Comparison of ENCODE assay signal across 1 cellular context in the genomic region with DNA sequence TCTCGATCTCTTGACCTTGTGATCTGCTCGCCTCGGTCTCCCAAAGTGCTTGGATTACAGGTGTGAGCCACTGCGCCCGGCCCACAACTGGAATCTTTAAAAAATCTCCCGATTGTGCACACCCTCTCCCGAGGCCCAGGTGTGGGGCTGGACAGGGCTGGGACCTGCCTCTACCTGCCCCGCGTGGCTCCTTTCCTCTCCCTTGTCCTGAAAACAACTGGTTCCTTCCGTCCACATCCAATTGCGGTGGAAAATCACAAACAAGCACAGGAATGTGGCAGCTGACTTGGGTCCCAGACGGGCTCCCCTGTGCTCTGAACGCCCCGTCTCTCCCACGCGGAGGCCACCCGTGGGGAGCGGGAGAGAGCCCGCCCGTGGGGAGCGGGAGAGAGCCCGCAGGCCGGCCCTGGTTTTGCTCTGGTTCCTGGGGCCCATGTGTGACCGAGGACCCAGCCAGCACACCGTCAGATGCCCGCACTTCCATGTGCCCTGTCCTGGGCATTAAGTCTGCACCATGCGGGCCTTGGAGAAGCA.
TF ChIP-seq lines count a peak whose summit lies in the region.

No MANE protein-coding gene starts in this region.

TF ChIP-seq in GM23338, 12 proteins besides CTCF, POLR2A, EP300 and RAD21 (continued from another document):
- TF ChIP-seq, protein P1, sequence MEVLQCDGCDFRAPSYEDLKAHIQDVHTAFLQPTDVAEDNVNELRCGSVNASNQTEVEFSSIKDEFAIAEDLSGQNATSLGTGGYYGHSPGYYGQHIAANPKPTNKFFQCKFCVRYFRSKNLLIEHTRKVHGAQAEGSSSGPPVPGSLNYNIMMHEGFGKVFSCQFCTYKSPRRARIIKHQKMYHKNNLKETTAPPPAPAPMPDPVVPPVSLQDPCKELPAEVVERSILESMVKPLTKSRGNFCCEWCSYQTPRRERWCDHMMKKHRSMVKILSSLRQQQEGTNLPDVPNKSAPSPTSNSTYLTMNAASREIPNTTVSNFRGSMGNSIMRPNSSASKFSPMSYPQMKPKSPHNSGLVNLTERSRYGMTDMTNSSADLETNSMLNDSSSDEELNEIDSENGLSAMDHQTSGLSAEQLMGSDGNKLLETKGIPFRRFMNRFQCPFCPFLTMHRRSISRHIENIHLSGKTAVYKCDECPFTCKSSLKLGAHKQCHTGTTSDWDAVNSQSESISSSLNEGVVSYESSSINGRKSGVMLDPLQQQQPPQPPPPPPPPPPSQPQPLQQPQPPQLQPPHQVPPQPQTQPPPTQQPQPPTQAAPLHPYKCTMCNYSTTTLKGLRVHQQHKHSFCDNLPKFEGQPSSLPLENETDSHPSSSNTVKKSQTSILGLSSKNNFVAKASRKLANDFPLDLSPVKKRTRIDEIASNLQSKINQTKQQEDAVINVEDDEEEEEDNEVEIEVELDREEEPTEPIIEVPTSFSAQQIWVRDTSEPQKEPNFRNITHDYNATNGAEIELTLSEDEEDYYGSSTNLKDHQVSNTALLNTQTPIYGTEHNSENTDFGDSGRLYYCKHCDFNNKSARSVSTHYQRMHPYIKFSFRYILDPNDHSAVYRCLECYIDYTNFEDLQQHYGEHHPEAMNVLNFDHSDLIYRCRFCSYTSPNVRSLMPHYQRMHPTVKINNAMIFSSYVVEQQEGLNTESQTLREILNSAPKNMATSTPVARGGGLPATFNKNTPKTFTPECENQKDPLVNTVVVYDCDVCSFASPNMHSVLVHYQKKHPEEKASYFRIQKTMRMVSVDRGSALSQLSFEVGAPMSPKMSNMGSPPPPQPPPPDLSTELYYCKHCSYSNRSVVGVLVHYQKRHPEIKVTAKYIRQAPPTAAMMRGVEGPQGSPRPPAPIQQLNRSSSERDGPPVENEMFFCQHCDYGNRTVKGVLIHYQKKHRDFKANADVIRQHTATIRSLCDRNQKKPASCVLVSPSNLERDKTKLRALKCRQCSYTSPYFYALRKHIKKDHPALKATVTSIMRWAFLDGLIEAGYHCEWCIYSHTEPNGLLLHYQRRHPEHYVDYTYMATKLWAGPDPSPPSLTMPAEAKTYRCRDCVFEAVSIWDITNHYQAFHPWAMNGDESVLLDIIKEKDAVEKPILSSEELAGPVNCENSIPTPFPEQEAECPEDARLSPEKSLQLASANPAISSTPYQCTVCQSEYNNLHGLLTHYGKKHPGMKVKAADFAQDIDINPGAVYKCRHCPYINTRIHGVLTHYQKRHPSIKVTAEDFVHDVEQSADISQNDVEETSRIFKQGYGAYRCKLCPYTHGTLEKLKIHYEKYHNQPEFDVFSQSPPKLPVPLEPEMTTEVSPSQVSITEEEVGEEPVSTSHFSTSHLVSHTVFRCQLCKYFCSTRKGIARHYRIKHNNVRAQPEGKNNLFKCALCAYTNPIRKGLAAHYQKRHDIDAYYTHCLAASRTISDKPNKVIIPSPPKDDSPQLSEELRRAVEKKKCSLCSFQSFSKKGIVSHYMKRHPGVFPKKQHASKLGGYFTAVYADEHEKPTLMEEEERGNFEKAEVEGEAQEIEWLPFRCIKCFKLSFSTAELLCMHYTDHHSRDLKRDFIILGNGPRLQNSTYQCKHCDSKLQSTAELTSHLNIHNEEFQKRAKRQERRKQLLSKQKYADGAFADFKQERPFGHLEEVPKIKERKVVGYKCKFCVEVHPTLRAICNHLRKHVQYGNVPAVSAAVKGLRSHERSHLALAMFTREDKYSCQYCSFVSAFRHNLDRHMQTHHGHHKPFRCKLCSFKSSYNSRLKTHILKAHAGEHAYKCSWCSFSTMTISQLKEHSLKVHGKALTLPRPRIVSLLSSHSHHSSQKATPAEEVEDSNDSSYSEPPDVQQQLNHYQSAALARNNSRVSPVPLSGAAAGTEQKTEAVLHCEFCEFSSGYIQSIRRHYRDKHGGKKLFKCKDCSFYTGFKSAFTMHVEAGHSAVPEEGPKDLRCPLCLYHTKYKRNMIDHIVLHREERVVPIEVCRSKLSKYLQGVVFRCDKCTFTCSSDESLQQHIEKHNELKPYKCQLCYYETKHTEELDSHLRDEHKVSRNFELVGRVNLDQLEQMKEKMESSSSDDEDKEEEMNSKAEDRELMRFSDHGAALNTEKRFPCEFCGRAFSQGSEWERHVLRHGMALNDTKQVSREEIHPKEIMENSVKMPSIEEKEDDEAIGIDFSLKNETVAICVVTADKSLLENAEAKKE (CRISPR knock-in tag; IDR thresholded peaks at IDR 0.05) = no peak
- no peak for TF ChIP-seq NANOG (IDR thresholded peaks at IDR 0.05; ENCODE audit: borderline replicate concordance)
- TF ChIP-seq, protein P2, sequence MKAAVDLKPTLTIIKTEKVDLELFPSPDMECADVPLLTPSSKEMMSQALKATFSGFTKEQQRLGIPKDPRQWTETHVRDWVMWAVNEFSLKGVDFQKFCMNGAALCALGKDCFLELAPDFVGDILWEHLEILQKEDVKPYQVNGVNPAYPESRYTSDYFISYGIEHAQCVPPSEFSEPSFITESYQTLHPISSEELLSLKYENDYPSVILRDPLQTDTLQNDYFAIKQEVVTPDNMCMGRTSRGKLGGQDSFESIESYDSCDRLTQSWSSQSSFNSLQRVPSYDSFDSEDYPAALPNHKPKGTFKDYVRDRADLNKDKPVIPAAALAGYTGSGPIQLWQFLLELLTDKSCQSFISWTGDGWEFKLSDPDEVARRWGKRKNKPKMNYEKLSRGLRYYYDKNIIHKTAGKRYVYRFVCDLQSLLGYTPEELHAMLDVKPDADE (IDR thresholded peaks at IDR 0.05) = no peak
- no peak for TF ChIP-seq ZNF331 (CRISPR knock-in tag; IDR thresholded peaks at IDR 0.05; ENCODE audit: low read depth)
- TF ChIP-seq STAT1 (IDR thresholded peaks at IDR 0.05; ENCODE audit: unreplicated experiment) = no peak
- TF ChIP-seq, protein P3, sequence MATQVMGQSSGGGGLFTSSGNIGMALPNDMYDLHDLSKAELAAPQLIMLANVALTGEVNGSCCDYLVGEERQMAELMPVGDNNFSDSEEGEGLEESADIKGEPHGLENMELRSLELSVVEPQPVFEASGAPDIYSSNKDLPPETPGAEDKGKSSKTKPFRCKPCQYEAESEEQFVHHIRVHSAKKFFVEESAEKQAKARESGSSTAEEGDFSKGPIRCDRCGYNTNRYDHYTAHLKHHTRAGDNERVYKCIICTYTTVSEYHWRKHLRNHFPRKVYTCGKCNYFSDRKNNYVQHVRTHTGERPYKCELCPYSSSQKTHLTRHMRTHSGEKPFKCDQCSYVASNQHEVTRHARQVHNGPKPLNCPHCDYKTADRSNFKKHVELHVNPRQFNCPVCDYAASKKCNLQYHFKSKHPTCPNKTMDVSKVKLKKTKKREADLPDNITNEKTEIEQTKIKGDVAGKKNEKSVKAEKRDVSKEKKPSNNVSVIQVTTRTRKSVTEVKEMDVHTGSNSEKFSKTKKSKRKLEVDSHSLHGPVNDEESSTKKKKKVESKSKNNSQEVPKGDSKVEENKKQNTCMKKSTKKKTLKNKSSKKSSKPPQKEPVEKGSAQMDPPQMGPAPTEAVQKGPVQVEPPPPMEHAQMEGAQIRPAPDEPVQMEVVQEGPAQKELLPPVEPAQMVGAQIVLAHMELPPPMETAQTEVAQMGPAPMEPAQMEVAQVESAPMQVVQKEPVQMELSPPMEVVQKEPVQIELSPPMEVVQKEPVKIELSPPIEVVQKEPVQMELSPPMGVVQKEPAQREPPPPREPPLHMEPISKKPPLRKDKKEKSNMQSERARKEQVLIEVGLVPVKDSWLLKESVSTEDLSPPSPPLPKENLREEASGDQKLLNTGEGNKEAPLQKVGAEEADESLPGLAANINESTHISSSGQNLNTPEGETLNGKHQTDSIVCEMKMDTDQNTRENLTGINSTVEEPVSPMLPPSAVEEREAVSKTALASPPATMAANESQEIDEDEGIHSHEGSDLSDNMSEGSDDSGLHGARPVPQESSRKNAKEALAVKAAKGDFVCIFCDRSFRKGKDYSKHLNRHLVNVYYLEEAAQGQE (IDR thresholded peaks at IDR 0.05; ENCODE audit: unreplicated experiment) = no peak
- TF ChIP-seq CREB1 (CRISPR knock-in tag; IDR thresholded peaks at IDR 0.05; ENCODE audit: low read depth) = no peak
